39 cellular contexts compared by ENCODE assay signal in genomic region chr10:94738588-94738987, GRCh38. TPM values are rescaled to one million over a fixed set of nuclear protein-coding genes. Genes with fewer than 3 reads are reported as not detected.
"Had no signal": no experiment of that assay in that cellular context is flagged by ENCODE, and none has a peak within 500 bp of the region (broad histone marks: within the 10 kb centered on the region; RNA-seq: fewer than 3 reads in every experiment).

No MANE protein-coding gene starts in this region.

- DNase-seq: activated effector memory CD4-positive, alpha-beta T cell treated with anti-CD3 and anti-CD28 coated beads, Interleukin-2, amount 50 U/mL, for 16 hours; activated effector memory CD4-positive, alpha-beta T cell treated with Interleukin-2 at 50 U/mL for 16 hours; activated gamma-delta T cell; activated gamma-delta T cell treated with Interleukin-2 at 50 U/mL for 16 hours; activated naive CD4-positive, alpha-beta T cell; activated naive CD4-positive, alpha-beta T cell treated with anti-CD3 and anti-CD28 coated beads for 36 hours; activated naive CD4-positive, alpha-beta T cell treated with anti-CD3 and anti-CD28 coated beads, Interleukin-2, amount 10 ng/mL, durations not matched to agents 7 days and 5 days; activated naive CD4-positive, alpha-beta T cell treated with anti-CD3 and anti-CD28 coated beads, Interleukin-2, amount 50 U/mL, for 16 hours; activated naive CD4-positive, alpha-beta T cell treated with Interleukin-2 at 50 U/mL for 16 hours; activated naive CD8-positive, alpha-beta T cell treated with anti-CD3 and anti-CD28 coated beads for 36 hours; activated naive CD8-positive, alpha-beta T cell treated with anti-CD3 and anti-CD28 coated beads, Interleukin-2, amount 10 ng/mL, durations not matched to agents 7 days and 5 days; activated naive CD8-positive, alpha-beta T cell treated with anti-CD3 and anti-CD28 coated beads, Interleukin-2, amount 50 U/mL, for 24 hours; activated T-cell treated with anti-CD3 and anti-CD28 coated beads, Interleukin-2, amount 50 U/mL, for 1 hour; activated T-cell treated with anti-CD3 and anti-CD28 coated beads, Interleukin-2, amount 50 U/mL, for 24 hours; activated T-cell treated with anti-CD3 and anti-CD28 coated beads, Interleukin-2, amount 50 U/mL, for 4 hours; activated T-cell treated with anti-CD3 and anti-CD28 coated beads, Interleukin-2, amount 50 U/mL, for 48 hours; activated T-cell treated with anti-CD3 and anti-CD28 coated beads, Interleukin-2, amount 50 U/mL, for 72 hours; adrenal gland; amniotic stem cell; amygdala; anterior cingulate cortex; aorta; body of pancreas; brain microvascular endothelial cell; caudate nucleus; central memory CD4-positive, alpha-beta T cell; cerebellar nuclear complex had no signal

- H3K27me3 ChIP-seq: adrenal gland, ascending aorta, body of pancreas, brain microvascular endothelial cell, breast epithelium, cardiac muscle cell had no signal

- FAIRE-seq: astrocyte, bronchial epithelial cell had no signal

- ATAC-seq: activated naive CD4-positive, alpha-beta T cell treated with anti-CD3 and anti-CD28 coated beads, Interleukin-2, amount 50 U/mL, for 72 hours; activated naive CD8-positive, alpha-beta T cell treated with anti-CD3 and anti-CD28 coated beads, Interleukin-2, amount 50 U/mL, for 24 hours; activated T-cell treated with anti-CD3 and anti-CD28 coated beads, Interleukin-2, amount 50 U/mL, for 4 hours; activated T-cell treated with anti-CD3 and anti-CD28 coated beads, Interleukin-2, amount 50 U/mL, for 72 hours; activated T-helper 17 cell treated with anti-CD3 and anti-CD28 coated beads, Interleukin-2, amount 50 U/mL, for 72 hours; body of pancreas had no signal

- H3K4me3 ChIP-seq: adrenal gland, ascending aorta, body of pancreas, breast epithelium, cardiac muscle cell had no signal

- H3K27ac ChIP-seq: adrenal gland, ascending aorta, body of pancreas, brain microvascular endothelial cell, breast epithelium, cardiac muscle cell had no signal

- H3K9me3 ChIP-seq: adrenal gland, body of pancreas had no signal

- H3K36me3 ChIP-seq: adrenal gland, ascending aorta, brain microvascular endothelial cell, breast epithelium, cardiac muscle cell had no signal

- H3K4me1 ChIP-seq: adrenal gland, ascending aorta, body of pancreas, breast epithelium had no signal

RNA-seq across cellular contexts. Expression of gene CYP2C19, which starts 23.9 kb away (rescaled TPM):
- total RNA-seq: activated naive CD4-positive, alpha-beta T cell treated with anti-CD3 and anti-CD28 coated beads, Interleukin-2, amount 50 U/mL, for 72 hours; activated naive CD8-positive, alpha-beta T cell treated with anti-CD3 and anti-CD28 coated beads for 36 hours; activated naive CD8-positive, alpha-beta T cell treated with anti-CD3 and anti-CD28 coated beads, Interleukin-2, amount 10 ng/mL, durations not matched to agents 7 days and 5 days; activated T-helper 1 cell treated with anti-CD3 and anti-CD28 coated beads, Interleukin-12 subunit alpha, Interleukin-12 subunit beta, Interleukin-2, Interleukin-4 antibody, amounts not matched to agents 30 ng/mL and 10 ng/mL and 1 ng/mL, durations not matched to agents 14 hours and 24 hours and 36 hours; activated T-helper 2 cell treated with anti-CD3 and anti-CD28 coated beads, Interferon-gamma antibody, Interleukin-2, Interleukin-4, amounts not matched to agents 10 μg/mL and 5 μg/mL and 100 μg/mL, durations not matched to agents 14 hours and 24 hours and 36 hours; adrenal gland; aorta; ascending aorta; astrocyte; cardiac muscle cell; cardiac septum had no signal
- polyA plus RNA-seq: adipose tissue, adrenal gland, cardiac muscle cell had no signal

RNA-seq across cellular contexts. Expression of gene CYP2C18, which starts 55.1 kb away (rescaled TPM):
- total RNA-seq: activated naive CD8-positive, alpha-beta T cell treated with anti-CD3 and anti-CD28 coated beads for 36 hours; activated naive CD8-positive, alpha-beta T cell treated with anti-CD3 and anti-CD28 coated beads, Interleukin-2, amount 10 ng/mL, durations not matched to agents 7 days and 5 days; activated T-cell treated with anti-CD3 and anti-CD28 coated beads, Interleukin-2, amount 50 U/mL, for 4 hours; adrenal gland; aorta; ascending aorta; astrocyte; breast epithelium; cardiac muscle cell; cardiac septum; cerebellum had no signal
- polyA plus RNA-seq: cardiac muscle cell had no signal
